18 cellular contexts compared by ENCODE assay signal in the genomic region with DNA sequence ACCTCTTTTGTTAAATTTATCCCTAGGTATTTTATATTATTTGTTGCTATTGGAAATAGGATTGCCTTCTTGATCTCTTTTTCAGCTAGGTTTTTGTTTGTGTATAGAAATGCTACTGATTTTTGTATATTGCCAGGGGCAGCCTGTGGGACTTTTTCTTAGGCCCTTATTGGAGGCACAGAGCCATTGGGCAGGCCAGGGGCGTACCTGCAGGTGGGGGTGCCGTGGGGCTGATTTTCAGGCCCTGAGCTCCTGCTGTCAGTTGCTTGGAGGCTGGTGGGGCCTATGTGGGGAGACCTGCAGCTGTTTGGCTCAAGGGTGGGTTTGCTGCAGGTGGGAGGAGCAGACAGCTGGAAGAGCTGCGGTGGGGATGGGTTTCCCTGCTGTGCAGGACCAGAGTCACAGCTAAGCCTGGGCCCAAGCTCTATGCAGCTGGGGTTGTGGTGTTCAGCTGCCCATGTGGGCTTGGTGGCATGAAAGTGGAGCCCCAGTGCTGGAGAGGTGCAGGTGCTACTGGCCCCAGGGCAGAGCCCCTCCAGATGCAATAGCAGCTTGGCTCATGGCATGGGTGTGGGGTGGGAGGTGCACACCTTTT. TPM values are rescaled to one million over a fixed set of nuclear protein-coding genes. Genes with fewer than 3 reads are reported as not detected.
DNase-seq lines count a peak whose midpoint lies in the region; ATAC-seq, FAIRE-seq and TF ChIP-seq lines count a peak whose summit lies in the region.
"Had no signal": no experiment of that assay in that cellular context is flagged by ENCODE, and none has a peak within 500 bp of the region (broad histone marks: within the 10 kb centered on the region; RNA-seq: fewer than 3 reads in every experiment).

No MANE protein-coding gene starts in this region.

- H3K4me2 ChIP-seq in astrocyte (ENCODE audit: low read length) (no peak overlapping the region), neuronal stem cell (ENCODE audit: insufficient read depth, low read length, poor library complexity, severe bottlenecking) (no peak overlapping the region)

- POLR2A ChIA-PET in HEK293 (lab: Yijun Ruan, JAX): interaction anchor here (1.1 kb wide), 1 partner anchor 34 kb away, joined by 3 read pairs; no protein-coding TSS in a partner anchor

- no peak overlapping the region for H3K4me3 Mint-ChIP-seq in activated naive CD4-positive, alpha-beta T cell treated with anti-CD3 and anti-CD28 coated beads, Interleukin-2, amount 10 ng/mL, durations not matched to agents 7 days and 5 days
- H3K4me3 Mint-ChIP-seq in astrocyte (ENCODE audit: unreplicated experiment): peak overlapping the region; percentile 12
- H3K4me3 Mint-ChIP-seq: CD4-positive, CD25-positive, alpha-beta regulatory T cell; H9; IgD-negative memory B cell had no signal

- WGBS in neuronal stem cell (ENCODE audit: extremely low coverage in 2 of 2, insufficient read length in 2 of 2, insufficient replicate concordance in 1 of 2), 2 donors: no CpG with 5 or more reads among the region's 3 CpGs

- peaks cover 5% of the 10 kb centered on the region for H3K4me1 Mint-ChIP-seq in activated naive CD4-positive, alpha-beta T cell treated with anti-CD3 and anti-CD28 coated beads, Interleukin-2, amount 10 ng/mL, durations not matched to agents 7 days and 5 days
- H3K4me1 Mint-ChIP-seq in astrocyte (ENCODE audit: low read depth, unreplicated experiment): no peaks in the 10 kb centered on the region

- H3K79me1 ChIP-seq in neuronal stem cell (ENCODE audit: low read depth, low read length): no peaks in the 10 kb centered on the region

- peak; percentile 14 for DNase-seq in activated naive CD4-positive, alpha-beta T cell treated with anti-CD3 and anti-CD28 coated beads, Interleukin-2, amount 10 ng/mL, durations not matched to agents 7 days and 5 days
- no peak for DNase-seq in activated naive CD4-positive, alpha-beta T cell treated with anti-CD3 and anti-CD28 coated beads, Interleukin-2, amount 50 U/mL, for 72 hours (ENCODE audit: low spot score in 2 of 2)
- DNase-seq in astrocyte (ENCODE audit: low read depth) (no peak), neuronal stem cell (ENCODE audit: low spot score) (no peak), tibial artery (no peak)
- DNase-seq: CD4-positive, CD25-positive, alpha-beta regulatory T cell; DMS 273 treated with DMSO at 0.1 percent for 48 hours; DMS79; EL; H9 had no signal

- H2AK5ac ChIP-seq in neuronal stem cell (ENCODE audit: low read depth, low read length): no peak overlapping the region

- no peak overlapping the region for H4K91ac ChIP-seq in neuronal stem cell (ENCODE audit: low read depth, low read length, poor library complexity)

- H3K27ac Mint-ChIP-seq in activated naive CD4-positive, alpha-beta T cell treated with anti-CD3 and anti-CD28 coated beads, Interleukin-2, amount 10 ng/mL, durations not matched to agents 7 days and 5 days: no peak overlapping the region
- no peak overlapping the region for H3K27ac Mint-ChIP-seq in activated naive CD4-positive, alpha-beta T cell treated with anti-CD3 and anti-CD28 coated beads, Interleukin-2, amount 50 U/mL, for 72 hours
- H3K27ac Mint-ChIP-seq in astrocyte (ENCODE audit: unreplicated experiment): no peak overlapping the region
- H3K27ac Mint-ChIP-seq: CD4-positive, CD25-positive, alpha-beta regulatory T cell; H9; IgD-negative memory B cell had no signal

- no peaks in the 10 kb centered on the region for H3K36me3 Mint-ChIP-seq in activated naive CD4-positive, alpha-beta T cell treated with anti-CD3 and anti-CD28 coated beads, Interleukin-2, amount 10 ng/mL, durations not matched to agents 7 days and 5 days
- no peaks in the 10 kb centered on the region for H3K36me3 Mint-ChIP-seq in activated naive CD4-positive, alpha-beta T cell treated with anti-CD3 and anti-CD28 coated beads, Interleukin-2, amount 50 U/mL, for 72 hours
- peaks cover 4% of the 10 kb centered on the region for H3K36me3 Mint-ChIP-seq in astrocyte (ENCODE audit: low read depth, unreplicated experiment)
- H3K36me3 Mint-ChIP-seq: CD4-positive, CD25-positive, alpha-beta regulatory T cell had no signal

- intact Hi-C loops in tibial artery (cut with DNase I; ENCODE audit: low total_unique reads): no loop called here

- no peak for ATAC-seq in activated naive CD4-positive, alpha-beta T cell treated with anti-CD3 and anti-CD28 coated beads, Interleukin-2, amount 50 U/mL, for 72 hours
- ATAC-seq in GM19324 (IDR thresholded peaks at IDR 0.05; ENCODE audit: low FRiP score, unreplicated experiment) (no peak), GM18870 (IDR thresholded peaks at IDR 0.05; ENCODE audit: unreplicated experiment) (no peak)

- no peaks in the 10 kb centered on the region for H4K20me1 ChIP-seq in astrocyte (ENCODE audit: insufficient read depth, low read length)

- H3K27ac ChIP-seq in HEK293 (ENCODE audit: extremely low read depth, low read depth, low read length): no peak overlapping the region
- H3K27ac ChIP-seq in astrocyte (ENCODE audit: low read depth, low read length): no peak overlapping the region
- H3K27ac ChIP-seq in neuronal stem cell (replicated peaks; ENCODE audit: low read length): no peak overlapping the region
- no peak overlapping the region for H3K27ac ChIP-seq in tibial artery
- H3K27ac ChIP-seq: 22Rv1 had no signal

- H3K4me1 ChIP-seq in HEK293 (ENCODE audit: control insufficient read depth, insufficient read depth, low read length): no peaks in the 10 kb centered on the region
- no peaks in the 10 kb centered on the region for H3K4me1 ChIP-seq in astrocyte (ENCODE audit: insufficient read depth, low read length)
- H3K4me1 ChIP-seq in neuronal stem cell (ENCODE audit: control insufficient read depth in 2 of 2, insufficient read depth in 1 of 2, low read depth in 1 of 2, low read length in 2 of 2): no peaks in the 10 kb centered on the region
- H3K4me1 ChIP-seq in tibial artery: no peaks in the 10 kb centered on the region

- no peaks in the 10 kb centered on the region for H3K79me2 ChIP-seq in astrocyte (ENCODE audit: insufficient read depth, low read length)

- H3K4ac ChIP-seq in neuronal stem cell (ENCODE audit: low read length): no peak overlapping the region

- no peak for FAIRE-seq in astrocyte (lab: Jason Lieb, UNC)
- FAIRE-seq: G401.6, GM12892 had no signal

- CTCF ChIA-PET in activated naive CD4-positive, alpha-beta T cell treated with anti-CD3 and anti-CD28 coated beads, Interleukin-2, amount 10 ng/mL, durations not matched to agents 7 days and 5 days (lab: Charles Lee): interaction anchor here (1.2 kb wide), 1 partner anchor 28 kb away, joined by 3 read pairs; no protein-coding TSS in a partner anchor
- CTCF ChIA-PET in HEK293 (lab: Yijun Ruan, JAX): interaction anchor here (0.7 to 1.7 kb wide), 3 partner anchors 28 to 293 kb away, joined by 3 to 6 read pairs (median 4); no protein-coding TSS in a partner anchor

- no peak overlapping the region for H2AFZ ChIP-seq in astrocyte (ENCODE audit: low read depth, low read length)
- no peak overlapping the region for H2AFZ ChIP-seq in neuronal stem cell (ENCODE audit: low read length)

- peaks cover 24% of the 10 kb centered on the region for H3K27me3 Mint-ChIP-seq in activated naive CD4-positive, alpha-beta T cell treated with anti-CD3 and anti-CD28 coated beads, Interleukin-2, amount 10 ng/mL, durations not matched to agents 7 days and 5 days
- H3K27me3 Mint-ChIP-seq in astrocyte (ENCODE audit: low read depth, unreplicated experiment): peaks cover 14% of the 10 kb centered on the region
- H3K27me3 Mint-ChIP-seq: IgD-negative memory B cell had no signal

- H2BK5ac ChIP-seq in neuronal stem cell (ENCODE audit: low read length): no peak overlapping the region

- H2BK120ac ChIP-seq in neuronal stem cell (ENCODE audit: low read depth, low read length): no peak overlapping the region

- H3K9me3 ChIP-seq in HEK293 (ENCODE audit: control insufficient read depth, insufficient read depth, low read depth, low read length): no peaks in the 10 kb centered on the region
- H3K9me3 ChIP-seq in astrocyte (ENCODE audit: insufficient read depth, low read depth, low read length): no peaks in the 10 kb centered on the region
- H3K9me3 ChIP-seq in neuronal stem cell (replicated peaks in 1 of 2; ENCODE audit: control insufficient read depth in 2 of 2, insufficient read depth in 1 of 2, low read depth in 1 of 2, low read length in 2 of 2): no peaks in the 10 kb centered on the region
- no peaks in the 10 kb centered on the region for H3K9me3 ChIP-seq in tibial artery

- no peak for TF ChIP-seq CTCF in HEK293 (tag by site-specific recombination; IDR thresholded peaks at IDR 0.05)
- no peak for TF ChIP-seq CTCF in astrocyte (IDR thresholded peaks at IDR 0.05; ENCODE audit: insufficient read depth, low read depth, low read length)
- no peak for TF ChIP-seq CTCF in tibial artery (IDR thresholded peaks at IDR 0.05)

- no peak overlapping the region for H4K8ac ChIP-seq in neuronal stem cell (ENCODE audit: low read depth, low read length)

- H3K36me3 ChIP-seq in HEK293 (ENCODE audit: control insufficient read depth in 2 of 2, insufficient read depth in 1 of 2, low read length in 2 of 2): no peaks in the 10 kb centered on the region
- H3K36me3 ChIP-seq in astrocyte (ENCODE audit: insufficient read depth, low read length): no peaks in the 10 kb centered on the region
- no peaks in the 10 kb centered on the region for H3K36me3 ChIP-seq in neuronal stem cell (replicated peaks in 1 of 2; ENCODE audit: control insufficient read depth in 2 of 2, insufficient read depth in 2 of 2, low read length in 2 of 2)
- H3K36me3 ChIP-seq in tibial artery: no peaks in the 10 kb centered on the region

- H3K9ac ChIP-seq in astrocyte (ENCODE audit: low read length) (no peak overlapping the region), neuronal stem cell (ENCODE audit: low read depth, low read length, poor library complexity) (no peak overlapping the region)

- H3K27me3 ChIP-seq in astrocyte (ENCODE audit: insufficient read depth, low read length) (peaks cover 7% of the 10 kb centered on the region), neuronal stem cell (ENCODE audit: control insufficient read depth in 3 of 3, insufficient read depth in 3 of 3, low read depth in 1 of 3, low read length in 3 of 3) (peaks cover 0 to 13% (median 3%) of the 10 kb centered on the region in 3 experiments), tibial artery (peaks cover 0 to 6% of the 10 kb centered on the region in 2 donors)

- H3K4me3 ChIP-seq in HEK293 (ENCODE audit: low read depth, low read length) (no peak overlapping the region), astrocyte (ENCODE audit: insufficient read depth, low read depth, low read length) (no peak overlapping the region), neuronal stem cell (ENCODE audit: low read length in 2 of 2) (no peak overlapping the region), tibial artery (no peak overlapping the region)

- H2BK15ac ChIP-seq in neuronal stem cell (ENCODE audit: low read length): no peak overlapping the region

- no peak overlapping the region for H3K23ac ChIP-seq in neuronal stem cell (ENCODE audit: low read depth, low read length, poor library complexity)

- H2BK12ac ChIP-seq in neuronal stem cell (ENCODE audit: low read length): no peak overlapping the region

- no peaks in the 10 kb centered on the region for H3K9me3 Mint-ChIP-seq in activated naive CD4-positive, alpha-beta T cell treated with anti-CD3 and anti-CD28 coated beads, Interleukin-2, amount 10 ng/mL, durations not matched to agents 7 days and 5 days
- H3K9me3 Mint-ChIP-seq in activated naive CD4-positive, alpha-beta T cell treated with anti-CD3 and anti-CD28 coated beads, Interleukin-2, amount 50 U/mL, for 72 hours: no peaks in the 10 kb centered on the region
- no peaks in the 10 kb centered on the region for H3K9me3 Mint-ChIP-seq in astrocyte (ENCODE audit: unreplicated experiment)
- H3K9me3 Mint-ChIP-seq: CD4-positive, CD25-positive, alpha-beta regulatory T cell; H9; IgD-negative memory B cell had no signal

- H3K18ac ChIP-seq in neuronal stem cell (ENCODE audit: low read length): peak overlapping the region; percentile 36

- H3K14ac ChIP-seq in neuronal stem cell (ENCODE audit: low read length): no peak overlapping the region

RNA-seq across cellular contexts. Expression of gene CLPTM1L, which starts 7.4 kb away (rescaled TPM):
- total RNA-seq in activated naive CD4-positive, alpha-beta T cell treated with anti-CD3 and anti-CD28 coated beads, Interleukin-2, amount 50 U/mL, for 72 hours: 10 to 100 TPM; 44.8 to 67.9 TPM
- 131 TPM in 2 replicates for total RNA-seq in astrocyte
- polyA plus RNA-seq in neuronal stem cell (2013, experiment 1 of 2): 49.2 TPM
- 50.1 TPM for polyA plus RNA-seq in neuronal stem cell (2013, experiment 2 of 2)

RNA-seq across cellular contexts. Expression of gene TERT, which starts 57.5 kb away (rescaled TPM):
- 10 to 100 TPM in 1 of 2 donors, 1 to 10 TPM in 1; 3.5 to 16.6 TPM for total RNA-seq in activated naive CD4-positive, alpha-beta T cell treated with anti-CD3 and anti-CD28 coated beads, Interleukin-2, amount 50 U/mL, for 72 hours
- 0.10 and 0.50 TPM in 2 replicates for total RNA-seq in astrocyte
- 2.5 TPM for polyA plus RNA-seq in neuronal stem cell (2013, experiment 1 of 2)
- polyA plus RNA-seq in neuronal stem cell (2013, experiment 2 of 2): 2.5 TPM
- polyA plus RNA-seq: BJ; CD4-positive, CD25-positive, alpha-beta regulatory T cell; IgD-negative memory B cell had no signal
